In genomic region chr14:98227000-98227726, GRCh38 we compare ENCODE assay signal across 13 cellular contexts.
DNase-seq lines count a peak whose midpoint lies in the region; ATAC-seq, FAIRE-seq and TF ChIP-seq lines count a peak whose summit lies in the region.
"Had no signal": no experiment of that assay in that cellular context is flagged by ENCODE, and none has a peak within 500 bp of the region (broad histone marks: within the 10 kb centered on the region; RNA-seq: fewer than 3 reads in every experiment).

No MANE protein-coding gene starts in this region.

- FAIRE-seq in frontal cortex (lab: Jason Lieb, UNC) = no peak

- peaks cover 7% of the 10 kb centered on the region for H3K9me3 Mint-ChIP-seq in activated CD8-positive, alpha-beta T cell treated with anti-CD3 and anti-CD28 coated beads for 36 hours
- H3K9me3 Mint-ChIP-seq in effector memory CD8-positive, alpha-beta T cell = no peaks in the 10 kb centered on the region

- POLR2A ChIA-PET in activated CD8-positive, alpha-beta T cell treated with anti-CD3 and anti-CD28 coated beads for 36 hours (lab: Charles Lee) = interaction anchor here (0.6 to 2.0 kb wide), 7 partner anchors 17 to 1042 kb away, joined by 3 to 7 read pairs (median 4); no protein-coding TSS in a partner anchor

- peaks cover 5% of the 10 kb centered on the region for H3K36me3 Mint-ChIP-seq in activated CD8-positive, alpha-beta T cell treated with anti-CD3 and anti-CD28 coated beads for 36 hours (ENCODE audit: low read depth)
- H3K36me3 Mint-ChIP-seq in effector memory CD8-positive, alpha-beta T cell (ENCODE audit: insufficient read depth) = peaks cover 2% of the 10 kb centered on the region

- CTCF ChIA-PET in activated CD8-positive, alpha-beta T cell treated with anti-CD3 and anti-CD28 coated beads for 36 hours (lab: Charles Lee) = interaction anchor here (1.1 to 2.4 kb wide), 6 partner anchors 9 to 87 kb away, joined by 3 to 17 read pairs (median 4); no protein-coding TSS in a partner anchor

- no peak for TF ChIP-seq CTCF in activated CD8-positive, alpha-beta T cell treated with anti-CD3 and anti-CD28 coated beads for 36 hours (IDR thresholded peaks at IDR 0.05)

- H3K4me3 Mint-ChIP-seq in activated CD8-positive, alpha-beta T cell treated with anti-CD3 and anti-CD28 coated beads for 36 hours = peak overlapping the region; percentile 46
- peak overlapping the region; percentile 75 to 78 for H3K4me3 Mint-ChIP-seq in effector memory CD8-positive, alpha-beta T cell

- peaks cover 78% of the 10 kb centered on the region for H3K4me1 Mint-ChIP-seq in activated CD8-positive, alpha-beta T cell treated with anti-CD3 and anti-CD28 coated beads for 36 hours (ENCODE audit: low read depth)
- H3K4me1 Mint-ChIP-seq in effector memory CD8-positive, alpha-beta T cell (ENCODE audit: low read depth in 2 of 2) = peaks cover 37 to 52% of the 10 kb centered on the region in 2 donors

- DNase-seq in activated CD8-positive, alpha-beta T cell treated with anti-CD3 and anti-CD28 coated beads for 36 hours = peak; percentile 72
- DNase-seq in effector memory CD8-positive, alpha-beta T cell = peak in 1 of 3 experiments; percentile 19
- peak; percentile 62 for DNase-seq in stimulated activated naive CD8-positive, alpha-beta T cell treated with anti-CD3 and anti-CD28 coated beads, Interleukin-15, Interleukin-2, amounts not matched to agents 100 U/mL and 50 U/mL, for 24 hours
- DNase-seq in frontal cortex (ENCODE audit: low spot score in 2 of 2) = no peak
- DNase-seq in NAMALWA (ENCODE audit: low spot score) = no peak
- DNase-seq: DMS 273 treated with DMSO at 0.1 percent for 48 hours, HCEC 1CT, MG63, NCI-H748 treated with DMSO at 0.1 percent for 48 hours, trophoblast cell had no signal

- intact Hi-C loops in activated CD8-positive, alpha-beta T cell treated with anti-CD3 and anti-CD28 coated beads for 36 hours (cut with micrococcal nuclease) = no loop called here

- ATAC-seq in HG03025 (IDR thresholded peaks at IDR 0.05; ENCODE audit: low FRiP score, unreplicated experiment) (peak; percentile 66), GM21576 (IDR thresholded peaks at IDR 0.05; ENCODE audit: unreplicated experiment) (no peak)
- peak; percentile 77 for ATAC-seq in activated CD8-positive, alpha-beta T cell treated with anti-CD3 and anti-CD28 coated beads for 36 hours
- peak; percentile 26 for ATAC-seq in effector memory CD8-positive, alpha-beta T cell (replicated peaks)
- ATAC-seq in stimulated activated naive CD8-positive, alpha-beta T cell treated with anti-CD3 and anti-CD28 coated beads, Interleukin-15, Interleukin-2, amounts not matched to agents 100 U/mL and 50 U/mL, for 24 hours = peak; percentile 82
- ATAC-seq: left lung had no signal

- H3K27ac Mint-ChIP-seq in activated CD8-positive, alpha-beta T cell treated with anti-CD3 and anti-CD28 coated beads for 36 hours = peak overlapping the region; percentile 93
- H3K27ac Mint-ChIP-seq in effector memory CD8-positive, alpha-beta T cell = peak overlapping the region; percentile 91 to 94

- no peaks in the 10 kb centered on the region for H3K27me3 Mint-ChIP-seq in activated CD8-positive, alpha-beta T cell treated with anti-CD3 and anti-CD28 coated beads for 36 hours
- no peaks in the 10 kb centered on the region for H3K27me3 Mint-ChIP-seq in effector memory CD8-positive, alpha-beta T cell

Comparison
In these comparisons a context has a peak if more than half of its experiments do, and no peak if none do; other contexts are left out.
1. DNase-seq: peak in activated CD8-positive, alpha-beta T cell treated with anti-CD3 and anti-CD28 coated beads for 36 hours (single experiment) and stimulated activated naive CD8-positive, alpha-beta T cell treated with anti-CD3 and anti-CD28 coated beads, Interleukin-15, Interleukin-2, amounts not matched to agents 100 U/mL and 50 U/mL, for 24 hours (single experiment); none in frontal cortex (0 of 2) and NAMALWA (single experiment).